ENCODE assay signal across 21 cellular contexts in the genomic region with DNA sequence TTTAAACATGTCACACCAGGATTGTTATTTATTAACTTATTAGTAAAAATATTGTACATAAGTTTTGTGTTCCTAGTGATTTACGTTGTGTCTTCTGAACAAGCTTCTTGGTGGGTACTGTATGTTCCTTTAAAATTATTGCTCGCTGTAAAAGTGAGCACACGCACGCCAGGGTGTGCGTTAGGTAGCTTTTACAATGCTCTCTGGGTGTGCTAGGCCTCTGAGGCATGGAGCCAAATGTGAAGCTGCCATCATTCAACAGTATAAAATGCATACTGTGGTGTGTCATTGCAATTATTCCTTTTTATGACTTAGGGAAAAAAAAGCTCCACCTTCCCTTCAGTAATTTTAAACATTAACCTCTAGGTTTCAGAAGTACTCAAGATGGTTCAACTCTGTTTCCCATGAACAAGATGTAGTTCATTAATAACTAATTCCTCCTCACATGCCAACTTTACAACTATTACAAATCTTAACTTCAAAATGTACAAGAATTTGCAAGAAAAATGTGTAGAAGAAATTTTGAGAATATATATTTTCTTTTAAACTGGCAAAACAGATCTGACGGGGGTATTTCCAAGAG. TPM values are rescaled to one million over a fixed set of nuclear protein-coding genes. Genes with fewer than 3 reads are reported as not detected.
DNase-seq lines count a peak whose midpoint lies in the region; ATAC-seq and TF ChIP-seq lines count a peak whose summit lies in the region.
"Had no signal": no experiment of that assay in that cellular context is flagged by ENCODE, and none has a peak within 500 bp of the region (broad histone marks: within the 10 kb centered on the region; RNA-seq: fewer than 3 reads in every experiment).

No MANE protein-coding gene starts in this region.

- no peaks in the 10 kb centered on the region for H3K36me3 Mint-ChIP-seq in nephron (ENCODE audit: low read depth)
- H3K36me3 Mint-ChIP-seq in activated T-helper 2 cell treated with anti-CD3 and anti-CD28 coated beads, Interferon-gamma antibody, Interleukin-2, Interleukin-4, amounts not matched to agents 10 μg/mL and 5 μg/mL and 100 μg/mL, durations not matched to agents 14 hours and 24 hours and 36 hours (ENCODE audit: low read depth) = no peaks in the 10 kb centered on the region
- H3K36me3 Mint-ChIP-seq: CD14-positive monocyte had no signal

- no peak overlapping the region for H3K4me3 ChIP-seq in Peyer's patch
- H3K4me3 ChIP-seq in body of pancreas = no peak overlapping the region
- H3K4me3 ChIP-seq: A549, K562 had no signal

- no peaks in the 10 kb centered on the region for H3K4me1 Mint-ChIP-seq in nephron
- no peaks in the 10 kb centered on the region for H3K4me1 Mint-ChIP-seq in activated T-helper 2 cell treated with anti-CD3 and anti-CD28 coated beads, Interferon-gamma antibody, Interleukin-2, Interleukin-4, amounts not matched to agents 10 μg/mL and 5 μg/mL and 100 μg/mL, durations not matched to agents 14 hours and 24 hours and 36 hours (ENCODE audit: low read depth)
- H3K4me1 Mint-ChIP-seq: CD14-positive monocyte had no signal

- POLR2A ChIA-PET in HEK293T (lab: Yijun Ruan, JAX) = no interaction called here

- DNase-seq in HEK293T (ENCODE audit: extremely low spot score) (peak; percentile 10), Peyer's patch (peak in 2 of 3 donors; percentile 67 to 85), body of pancreas (no peak), DMS53 (lab: John Stamatoyannopoulos, UW) (no peak)
- DNase-seq in effector CD4-positive, alpha-beta T cell = no peak
- DNase-seq in activated T-helper 2 cell treated with anti-CD3 and anti-CD28 coated beads, Interferon-gamma antibody, Interleukin-2, Interleukin-4, amounts not matched to agents 10 μg/mL and 5 μg/mL and 100 μg/mL, durations not matched to agents 14 hours and 24 hours and 36 hours (ENCODE audit: low spot score) = no peak
- DNase-seq: COR-L47, DMS153, NCI-H1092 treated with DMSO at 0.1 percent for 48 hours, NCI-H1694, NCI-H446, NCI-H774, SHP77 had no signal

- ATAC-seq in GM18511 (IDR thresholded peaks at IDR 0.05; ENCODE audit: unreplicated experiment) = peak; percentile 61
- ATAC-seq in body of pancreas = no peak
- ATAC-seq: A549, K562, Panc1, SK-N-SH treated with all-trans-retinoic acid at 6 μM for 48 hours had no signal

- WGBS in body of pancreas, 2 donors = 65 to 74% methylated on average over 6 of the region's 6 CpGs

- TF ChIP-seq POLR2A in Peyer's patch (IDR thresholded peaks at IDR 0.05) (no peak), body of pancreas (IDR thresholded peaks at IDR 0.05) (no peak)

- CTCF ChIA-PET in HEK293T (lab: Yijun Ruan, JAX) = no interaction called here

- H3K4me3 Mint-ChIP-seq in nephron = no peak overlapping the region
- no peak overlapping the region for H3K4me3 Mint-ChIP-seq in activated T-helper 2 cell treated with anti-CD3 and anti-CD28 coated beads, Interferon-gamma antibody, Interleukin-2, Interleukin-4, amounts not matched to agents 10 μg/mL and 5 μg/mL and 100 μg/mL, durations not matched to agents 14 hours and 24 hours and 36 hours (ENCODE audit: low read depth)
- H3K4me3 Mint-ChIP-seq: CD14-positive monocyte had no signal

- H3K4me1 ChIP-seq in Peyer's patch (no peaks in the 10 kb centered on the region), body of pancreas (no peaks in the 10 kb centered on the region)
- H3K4me1 ChIP-seq: A549 had no signal

- intact Hi-C loops in activated T-helper 2 cell treated with anti-CD3 and anti-CD28 coated beads, Interferon-gamma antibody, Interleukin-2, Interleukin-4, amounts not matched to agents 10 μg/mL and 5 μg/mL and 100 μg/mL, durations not matched to agents 14 hours and 24 hours and 36 hours (cut with micrococcal nuclease) = no loop called here
- intact Hi-C loops in body of pancreas (cut with DNase I) = no loop called here

- H3K27ac Mint-ChIP-seq in nephron = peak overlapping the region; percentile 60 to 94 (median 92)
- H3K27ac Mint-ChIP-seq in activated T-helper 2 cell treated with anti-CD3 and anti-CD28 coated beads, Interferon-gamma antibody, Interleukin-2, Interleukin-4, amounts not matched to agents 10 μg/mL and 5 μg/mL and 100 μg/mL, durations not matched to agents 14 hours and 24 hours and 36 hours = no peak overlapping the region
- H3K27ac Mint-ChIP-seq: CD14-positive monocyte had no signal

- H3K27ac ChIP-seq in Peyer's patch = no peak overlapping the region
- H3K27ac ChIP-seq in body of pancreas = no peak overlapping the region
- H3K27ac ChIP-seq: A549 had no signal

- H3K9me3 ChIP-seq in Peyer's patch = no peaks in the 10 kb centered on the region
- H3K9me3 ChIP-seq in body of pancreas = no peaks in the 10 kb centered on the region
- H3K9me3 ChIP-seq: A549 had no signal

- H3K36me3 ChIP-seq in Peyer's patch = no peaks in the 10 kb centered on the region
- no peaks in the 10 kb centered on the region for H3K36me3 ChIP-seq in body of pancreas (replicated peaks in 1 of 2; ENCODE audit: insufficient read depth in 1 of 2, low read depth in 2 of 2)

- no peaks in the 10 kb centered on the region for H3K9me3 Mint-ChIP-seq in nephron
- no peaks in the 10 kb centered on the region for H3K9me3 Mint-ChIP-seq in activated T-helper 2 cell treated with anti-CD3 and anti-CD28 coated beads, Interferon-gamma antibody, Interleukin-2, Interleukin-4, amounts not matched to agents 10 μg/mL and 5 μg/mL and 100 μg/mL, durations not matched to agents 14 hours and 24 hours and 36 hours

- TF ChIP-seq CTCF in Peyer's patch (IDR thresholded peaks at IDR 0.05) (peak in 1 of 6 experiments; percentile 13), nephron (IDR thresholded peaks at IDR 0.05; ENCODE audit: unreplicated experiment in 3 of 3) (no peak), body of pancreas (IDR thresholded peaks at IDR 0.05) (no peak)

- H3K27me3 Mint-ChIP-seq in nephron (ENCODE audit: low read depth) = no peaks in the 10 kb centered on the region
- no peaks in the 10 kb centered on the region for H3K27me3 Mint-ChIP-seq in activated T-helper 2 cell treated with anti-CD3 and anti-CD28 coated beads, Interferon-gamma antibody, Interleukin-2, Interleukin-4, amounts not matched to agents 10 μg/mL and 5 μg/mL and 100 μg/mL, durations not matched to agents 14 hours and 24 hours and 36 hours (ENCODE audit: low read depth)

- no peaks in the 10 kb centered on the region for H3K27me3 ChIP-seq in Peyer's patch
- no peaks in the 10 kb centered on the region for H3K27me3 ChIP-seq in body of pancreas

TF ChIP-seq in HEK293T, 16 proteins besides CTCF, POLR2A, EP300 and RAD21:
- no peak for TF ChIP-seq ARNT (IDR thresholded peaks at IDR 0.05)
- TF ChIP-seq, protein P1, sequence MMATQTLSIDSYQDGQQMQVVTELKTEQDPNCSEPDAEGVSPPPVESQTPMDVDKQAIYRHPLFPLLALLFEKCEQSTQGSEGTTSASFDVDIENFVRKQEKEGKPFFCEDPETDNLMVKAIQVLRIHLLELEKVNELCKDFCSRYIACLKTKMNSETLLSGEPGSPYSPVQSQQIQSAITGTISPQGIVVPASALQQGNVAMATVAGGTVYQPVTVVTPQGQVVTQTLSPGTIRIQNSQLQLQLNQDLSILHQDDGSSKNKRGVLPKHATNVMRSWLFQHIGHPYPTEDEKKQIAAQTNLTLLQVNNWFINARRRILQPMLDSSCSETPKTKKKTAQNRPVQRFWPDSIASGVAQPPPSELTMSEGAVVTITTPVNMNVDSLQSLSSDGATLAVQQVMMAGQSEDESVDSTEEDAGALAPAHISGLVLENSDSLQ (IDR thresholded peaks at IDR 0.05) = 0 out of 2 replicates have a peak, but pooled peaks have one; percentile 1
TF ChIP-seq in HEK293T: peak in this region for 1.

RNA-seq across cellular contexts. Expression of a gene that starts 42.4 kb away (rescaled TPM):
- total RNA-seq in Peyer's patch (10 to 100 TPM; 20.6 to 50.4 (median 41.3) TPM), body of pancreas (not detected)
- not detected in 2 replicates for total RNA-seq in activated T-helper 2 cell treated with anti-CD3 and anti-CD28 coated beads, Interferon-gamma antibody, Interleukin-2, Interleukin-4, amounts not matched to agents 10 μg/mL and 5 μg/mL and 100 μg/mL, durations not matched to agents 14 hours and 24 hours and 36 hours
- total RNA-seq: K562, M059J had no signal

Comparison
In these comparisons a context has a peak if more than half of its experiments do, and no peak if none do; other contexts are left out.
1. DNase-seq: peak in HEK293T (single experiment) and Peyer's patch (2 of 3); none in effector CD4-positive, alpha-beta T cell (single experiment), activated T-helper 2 cell treated with anti-CD3 and anti-CD28 coated beads, Interferon-gamma antibody, Interleukin-2, Interleukin-4, amounts not matched to agents 10 μg/mL and 5 μg/mL and 100 μg/mL, durations not matched to agents 14 hours and 24 hours and 36 hours (single experiment), body of pancreas (0 of 4) and DMS53 (single experiment).
2. RNA of a gene that starts 42.4 kb away (total RNA-seq): 20.6 to 50.4 TPM in Peyer's patch; not detected in activated T-helper 2 cell treated with anti-CD3 and anti-CD28 coated beads, Interferon-gamma antibody, Interleukin-2, Interleukin-4, amounts not matched to agents 10 μg/mL and 5 μg/mL and 100 μg/mL, durations not matched to agents 14 hours and 24 hours and 36 hours and not detected in body of pancreas; every median in the first group is over 10 times any median in the second.